Comparison of ENCODE assay signal across 9 cellular contexts in the genomic region with DNA sequence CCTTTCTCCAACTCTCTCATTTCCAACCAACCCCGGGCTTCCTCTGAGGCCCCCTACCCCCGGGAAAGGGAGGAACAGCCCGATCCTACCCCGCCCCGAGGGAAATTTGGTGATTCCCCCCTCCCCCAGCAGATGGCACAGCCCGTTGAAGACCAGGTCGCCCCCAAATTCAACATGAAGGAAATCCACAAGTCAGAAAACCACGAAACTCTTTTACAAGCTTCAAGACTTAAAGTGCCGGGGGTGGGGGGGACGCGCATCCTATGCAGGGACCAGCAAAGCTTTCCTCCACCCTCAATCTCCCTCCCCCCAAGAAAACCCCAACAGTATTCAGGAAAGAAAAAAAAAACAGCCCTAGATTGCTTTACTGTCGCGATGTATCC. TPM values are rescaled to one million over a fixed set of nuclear protein-coding genes. Genes with fewer than 3 reads are reported as not detected.
A peak's percentile ranks its signal among the peaks of the same experiment; 100 is the strongest.
DNase-seq lines count a peak whose midpoint lies in the region; TF ChIP-seq lines count a peak whose summit lies in the region.
"Had no signal": no experiment of that assay in that cellular context is flagged by ENCODE, and none has a peak within 500 bp of the region (broad histone marks: within the 10 kb centered on the region; RNA-seq: fewer than 3 reads in every experiment).

No MANE protein-coding gene starts in this region.

- peak overlapping the region; percentile 69 for H3K4me3 ChIP-seq in brain microvascular endothelial cell (ENCODE audit: low read depth, low read length)
- H3K4me3 ChIP-seq in mononuclear cell (ENCODE audit: low read length), result peak overlapping the region; percentile 51

- no peaks in the 10 kb centered on the region for H3K27me3 ChIP-seq in brain microvascular endothelial cell (replicated peaks)
- H3K27me3 ChIP-seq in mononuclear cell (ENCODE audit: insufficient read depth, low read length), result no peaks in the 10 kb centered on the region
- H3K27me3 ChIP-seq: right lobe of liver had no signal

- peaks cover 0 to 9% (median 0%) of the 10 kb centered on the region in 7 donors for H3K9me3 Mint-ChIP-seq in CD14-positive monocyte

- H3K27me3 Mint-ChIP-seq in CD14-positive monocyte (ENCODE audit: low read depth in 3 of 3), result peaks cover 5 to 12% (median 10%) of the 10 kb centered on the region in 3 donors

- peaks cover 26% of the 10 kb centered on the region for H3K4me1 Mint-ChIP-seq in CD14-positive monocyte

- peaks cover 30% of the 10 kb centered on the region for H3K36me3 ChIP-seq in brain microvascular endothelial cell (replicated peaks)
- H3K36me3 ChIP-seq: right lobe of liver had no signal

- H3K4me1 ChIP-seq in mononuclear cell (ENCODE audit: insufficient read depth, low read length), result peaks cover 44% of the 10 kb centered on the region

- H3K9me3 ChIP-seq in mononuclear cell (ENCODE audit: low read depth, low read length), result no peaks in the 10 kb centered on the region
- H3K9me3 ChIP-seq: right lobe of liver had no signal

- DNase-seq in CD14-positive monocyte (ENCODE audit: low spot score) (no peak), KBM-7 (peak; percentile 46), brain microvascular endothelial cell (no peak), NCI-H1930 (lab: John Stamatoyannopoulos, UW) (no peak), GF-D8 (lab: John Stamatoyannopoulos, UW) (no peak), GM13977 (ENCODE audit: low spot score) (no peak), ACHN (no peak)

- peak overlapping the region; percentile 82 to 89 for H3K4me3 Mint-ChIP-seq in CD14-positive monocyte

- TF ChIP-seq CTCF in CD14-positive monocyte (IDR thresholded peaks at IDR 0.05), result no peak
- peak; percentile 16 for TF ChIP-seq CTCF in brain microvascular endothelial cell (IDR thresholded peaks at IDR 0.05; ENCODE audit: low read depth, low read length, missing control alignments)
- TF ChIP-seq CTCF in GM13977 (IDR thresholded peaks at IDR 0.05; ENCODE audit: extremely low read depth, insufficient read depth, missing control alignments), result no peak

- H3K36me3 Mint-ChIP-seq in CD14-positive monocyte, result peaks cover 17 to 32% of the 10 kb centered on the region in 2 donors

- no peak overlapping the region for H3K27ac ChIP-seq in brain microvascular endothelial cell

- H3K27ac Mint-ChIP-seq in CD14-positive monocyte, result peak overlapping the region in 2 of 7 donors; percentile 63 to 75

- in situ Hi-C loops in KBM-7 (cut with MboI; ENCODE audit: low pct_unique_long_range_greater_than_20kb, low sequenced_read_pairs) (no loop called here), brain microvascular endothelial cell (cut with HindIII; ENCODE audit: low pct_ligation_motif_present, low sequenced_read_pairs) (no loop called here), GM13977 (cut with MboI; ENCODE audit: low pct_unique_long_range_greater_than_20kb, low sequenced_read_pairs, unreplicated experiment) (no loop called here), ACHN (cut with HindIII; ENCODE audit: low pct_ligation_motif_present, low pct_unique_long_range_greater_than_20kb, low sequenced_read_pairs) (no loop called here)

- intact Hi-C loops in CD14-positive monocyte (cut with micrococcal nuclease), result loop anchor here (1.0 to 5.0 kb wide), 3 partner anchors 44 to 58 kb away; partner anchors contain the start of gene MBD3 (in 1 of the 2)

RNA-seq across cellular contexts. Expression of gene TCF3, which starts 1.8 kb away (rescaled TPM):
- 1 to 10 TPM; 2.4 to 3.3 TPM for polyA plus RNA-seq in CD14-positive monocyte
- total RNA-seq in mononuclear cell, result 37.4 TPM

RNA-seq across cellular contexts. Expression of gene UQCR11, which starts 45.4 kb away (rescaled TPM):
- 100 to 1,000 TPM; 659 to 731 TPM for polyA plus RNA-seq in CD14-positive monocyte
- 31.6 TPM for total RNA-seq in mononuclear cell

RNA-seq across cellular contexts. Expression of gene MBD3, which starts 58.0 kb away (rescaled TPM):
- 1 to 10 TPM; 2.6 to 4.9 TPM for polyA plus RNA-seq in CD14-positive monocyte
- 25.1 TPM for total RNA-seq in mononuclear cell
